21 cellular contexts compared by ENCODE assay signal in genomic region chr13:28067526-28067925, GRCh38. TPM values are rescaled to one million over a fixed set of nuclear protein-coding genes. Genes with fewer than 3 reads are reported as not detected.
DNase-seq lines count a peak whose midpoint lies in the region; ATAC-seq lines count a peak whose summit lies in the region.
"Had no signal": no experiment of that assay in that cellular context is flagged by ENCODE, and none has a peak within 500 bp of the region (broad histone marks: within the 10 kb centered on the region; RNA-seq: fewer than 3 reads in every experiment).

No MANE protein-coding gene starts in this region.

- no peaks in the 10 kb centered on the region for H4K20me1 ChIP-seq in Karpas-422 (ENCODE audit: insufficient read depth, low read depth, low read length)
- H4K20me1 ChIP-seq: BLaER1 treated with 17β-estradiol and CSF1 and Interleukin-3, amounts not matched to agents 10 nM and 100 nM had no signal

- no peak overlapping the region for H3K4me3 ChIP-seq in Karpas-422 (ENCODE audit: low read length)
- no peak overlapping the region for H3K4me3 ChIP-seq in SJCRH30
- H3K4me3 ChIP-seq: A549; BLaER1 treated with 17β-estradiol and CSF1 and Interleukin-3, amounts not matched to agents 10 nM and 100 nM had no signal

- no peaks in the 10 kb centered on the region for H3K79me2 ChIP-seq in Karpas-422 (ENCODE audit: low read length)

- ATAC-seq in GM19035 (IDR thresholded peaks at IDR 0.05; ENCODE audit: unreplicated experiment), result no peak
- ATAC-seq: A549; CD8-positive, alpha-beta T cell had no signal

- H3K27ac ChIP-seq in Karpas-422 (ENCODE audit: low read length) (no peak overlapping the region), SJCRH30 (peak overlapping the region; percentile 53)
- H3K27ac ChIP-seq: 22Rv1; A549; BLaER1 treated with 17β-estradiol and CSF1 and Interleukin-3, amounts not matched to agents 10 nM and 100 nM; C4-2B had no signal

- H3K27me3 ChIP-seq in Karpas-422 (ENCODE audit: low read length) (no peaks in the 10 kb centered on the region), SJCRH30 (no peaks in the 10 kb centered on the region)
- H3K27me3 ChIP-seq: BLaER1 treated with 17β-estradiol and CSF1 and Interleukin-3, amounts not matched to agents 10 nM and 100 nM had no signal

- H2AFZ ChIP-seq in Karpas-422 (ENCODE audit: low read length), result no peak overlapping the region

- H3K9me3 ChIP-seq in Karpas-422 (ENCODE audit: low read length), result no peaks in the 10 kb centered on the region
- H3K9me3 ChIP-seq in SJCRH30 (replicated peaks), result no peaks in the 10 kb centered on the region
- H3K9me3 ChIP-seq: A549, Caco-2 had no signal

- no peaks in the 10 kb centered on the region for H3K4me1 ChIP-seq in Karpas-422 (ENCODE audit: low read length)
- peaks cover 10% of the 10 kb centered on the region; the same call in 1 of the 2 replicates for H3K4me1 ChIP-seq in SJCRH30
- H3K4me1 ChIP-seq: A549, Caco-2 had no signal

- H3K9ac ChIP-seq in Karpas-422 (ENCODE audit: low read length), result no peak overlapping the region
- H3K9ac ChIP-seq: BLaER1 treated with 17β-estradiol and CSF1 and Interleukin-3, amounts not matched to agents 10 nM and 100 nM had no signal

- H3K4me2 ChIP-seq in Karpas-422 (ENCODE audit: low read depth, low read length, poor library complexity, severe bottlenecking), result no peak overlapping the region
- H3K4me2 ChIP-seq: A549; BLaER1 treated with 17β-estradiol and CSF1 and Interleukin-3, amounts not matched to agents 10 nM and 100 nM had no signal

- no peaks in the 10 kb centered on the region for H3K9me2 ChIP-seq in Karpas-422 (replicated peaks; ENCODE audit: insufficient read depth, low read length)

- H3K36me3 ChIP-seq in Karpas-422 (ENCODE audit: insufficient read depth, low read length), result no peaks in the 10 kb centered on the region
- H3K36me3 ChIP-seq in SJCRH30, result no peaks in the 10 kb centered on the region
- H3K36me3 ChIP-seq: BLaER1 treated with 17β-estradiol and CSF1 and Interleukin-3, amounts not matched to agents 10 nM and 100 nM had no signal

- DNase-seq in DMS53 (lab: John Stamatoyannopoulos, UW) (peak; percentile 8), DMS53 treated with DMSO at 0.1 percent for 48 hours (lab: John Stamatoyannopoulos, UW; ENCODE audit: unreplicated experiment) (no peak), Karpas-422 (peak; percentile 7), SJCRH30 (peak; percentile 23 to 78), myocyte (ENCODE audit: low read depth) (peak; percentile 38), NCI-H1417 treated with DMSO at 0.1 percent for 48 hours (lab: John Stamatoyannopoulos, UW) (no peak), islet precursor cell (no peak)
- DNase-seq: AML-193; Caco-2; Calu3; CD4-positive, alpha-beta T cell; CD8-positive, alpha-beta T cell; DMS79 treated with DMSO at 0.1 percent for 48 hours; GF-D8 had no signal

RNA-seq across cellular contexts. Expression of gene FLT3, which starts 32.9 kb away (rescaled TPM):
- total RNA-seq in Karpas-422 (2014; rRNA removed; shearing (Covaris generic); ENCODE audit: low replicate concordance), result not detected in 2 replicates
- not detected in 2 replicates for total RNA-seq in SJCRH30 (2014; rRNA removed; shearing (Covaris generic))
- total RNA-seq in myocyte, result not detected in 2 replicates
- not detected for polyA plus RNA-seq in myocyte (2012)
- total RNA-seq: A172; Calu3; CD8-positive, alpha-beta T cell had no signal
- polyA plus RNA-seq: A549, BJ had no signal

Comparison
In these comparisons a context has a peak if more than half of its experiments do, and no peak if none do; other contexts are left out.
1. DNase-seq: peak in DMS53 (single experiment), Karpas-422 (single experiment), SJCRH30 (2 of 2) and myocyte (single experiment); none in DMS53 treated with DMSO at 0.1 percent for 48 hours (single experiment), NCI-H1417 treated with DMSO at 0.1 percent for 48 hours (single experiment) and islet precursor cell (single experiment).